ENCODE assay signal across 2 cellular contexts in the genomic region with DNA sequence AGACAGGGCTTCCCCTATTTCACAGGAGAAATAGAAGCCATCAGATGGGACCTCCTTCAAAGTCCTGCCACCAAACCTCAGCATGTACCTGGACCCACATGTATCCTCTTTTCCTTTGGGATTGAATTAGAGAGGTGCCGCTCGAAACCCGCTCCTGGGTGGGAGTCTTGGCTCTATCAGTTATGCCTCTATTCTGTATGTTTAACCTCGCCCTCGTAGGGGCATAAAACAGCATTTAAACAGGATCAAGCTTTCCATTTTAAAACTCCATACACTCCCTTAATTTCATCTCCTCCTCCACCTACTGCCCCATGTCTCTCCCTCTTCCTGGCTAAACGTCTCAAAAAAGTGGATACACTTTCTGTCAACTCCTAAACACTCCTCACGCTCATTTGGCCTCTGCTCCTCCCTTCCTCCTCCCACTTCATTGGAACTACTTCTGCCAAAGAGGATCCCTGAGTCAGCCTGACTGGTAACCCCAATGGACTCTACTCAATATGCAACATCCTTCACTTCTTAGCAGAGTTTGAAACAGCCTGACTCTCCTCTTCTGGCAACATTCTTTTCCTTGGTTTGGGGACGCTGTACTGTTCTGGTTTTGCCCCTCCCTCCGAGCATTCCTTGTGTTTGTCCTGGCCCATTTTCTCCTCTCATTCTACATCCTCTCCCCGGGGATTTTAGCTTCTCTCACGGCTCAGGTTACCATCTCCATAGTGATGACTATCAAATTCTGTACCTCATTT.
A peak's percentile ranks its signal among the peaks of the same experiment; 100 is the strongest.
TF ChIP-seq lines count a peak whose summit lies in the region.

No MANE protein-coding gene starts in this region.

TF ChIP-seq in A549, 52 proteins besides CTCF, POLR2A, EP300 and RAD21:
- TF ChIP-seq, protein P1, sequence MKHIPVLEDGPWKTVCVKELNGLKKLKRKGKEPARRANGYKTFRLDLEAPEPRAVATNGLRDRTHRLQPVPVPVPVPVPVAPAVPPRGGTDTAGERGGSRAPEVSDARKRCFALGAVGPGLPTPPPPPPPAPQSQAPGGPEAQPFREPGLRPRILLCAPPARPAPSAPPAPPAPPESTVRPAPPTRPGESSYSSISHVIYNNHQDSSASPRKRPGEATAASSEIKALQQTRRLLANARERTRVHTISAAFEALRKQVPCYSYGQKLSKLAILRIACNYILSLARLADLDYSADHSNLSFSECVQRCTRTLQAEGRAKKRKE (CRISPR knock-in tag; IDR thresholded peaks at IDR 0.05; ENCODE audit: low read depth), result no peak
- TF ChIP-seq GATA3 (IDR thresholded peaks at IDR 0.05; ENCODE audit: borderline replicate concordance) (no peak), MAFK (IDR thresholded peaks at IDR 0.05; ENCODE audit: partially characterized antibody) (peak; percentile 87), FOSB (CRISPR knock-in tag; IDR thresholded peaks at IDR 0.05) (no peak), CHD4 (IDR thresholded peaks at IDR 0.05; ENCODE audit: borderline replicate concordance) (no peak), ESRRA (IDR thresholded peaks at IDR 0.05; ENCODE audit: borderline replicate concordance, low read length) (no peak), HOXB13 (CRISPR knock-in tag; IDR thresholded peaks at IDR 0.05; ENCODE audit: low read depth) (0 out of 2 replicates have a peak, but pooled peaks have one; percentile 10), JUN (IDR thresholded peaks at IDR 0.05) (peak in 1 of 2 experiments; percentile 25; a peak in 1 of 5 replicates), NR3C1 (IDR thresholded peaks at IDR 0.05) (no peak), EHF (CRISPR knock-in tag; IDR thresholded peaks at IDR 0.05) (0 out of 2 replicates have a peak, but pooled peaks have one; percentile 18), NFE2L2 (conservative IDR thresholded peaks at IDR 0.05; ENCODE audit: low read length) (peak; percentile 89), KDM1A (IDR thresholded peaks at IDR 0.05; ENCODE audit: low read depth) (no peak), KDM5A (IDR thresholded peaks at IDR 0.05) (no peak), JUNB (IDR thresholded peaks at IDR 0.05) (no peak), ZNF302 (CRISPR knock-in tag; IDR thresholded peaks at IDR 0.05) (no peak), CBX8 (IDR thresholded peaks at IDR 0.05) (no peak)
- TF ChIP-seq, protein P2, sequence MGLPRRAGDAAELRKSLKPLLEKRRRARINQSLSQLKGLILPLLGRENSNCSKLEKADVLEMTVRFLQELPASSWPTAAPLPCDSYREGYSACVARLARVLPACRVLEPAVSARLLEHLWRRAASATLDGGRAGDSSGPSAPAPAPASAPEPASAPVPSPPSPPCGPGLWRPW (IDR thresholded peaks at IDR 0.05), result no peak
- TF ChIP-seq, protein P3, sequence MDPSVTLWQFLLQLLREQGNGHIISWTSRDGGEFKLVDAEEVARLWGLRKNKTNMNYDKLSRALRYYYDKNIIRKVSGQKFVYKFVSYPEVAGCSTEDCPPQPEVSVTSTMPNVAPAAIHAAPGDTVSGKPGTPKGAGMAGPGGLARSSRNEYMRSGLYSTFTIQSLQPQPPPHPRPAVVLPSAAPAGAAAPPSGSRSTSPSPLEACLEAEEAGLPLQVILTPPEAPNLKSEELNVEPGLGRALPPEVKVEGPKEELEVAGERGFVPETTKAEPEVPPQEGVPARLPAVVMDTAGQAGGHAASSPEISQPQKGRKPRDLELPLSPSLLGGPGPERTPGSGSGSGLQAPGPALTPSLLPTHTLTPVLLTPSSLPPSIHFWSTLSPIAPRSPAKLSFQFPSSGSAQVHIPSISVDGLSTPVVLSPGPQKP (IDR thresholded peaks at IDR 0.05; ENCODE audit: low read depth, low read length), result no peak
- TF ChIP-seq, protein P4, sequence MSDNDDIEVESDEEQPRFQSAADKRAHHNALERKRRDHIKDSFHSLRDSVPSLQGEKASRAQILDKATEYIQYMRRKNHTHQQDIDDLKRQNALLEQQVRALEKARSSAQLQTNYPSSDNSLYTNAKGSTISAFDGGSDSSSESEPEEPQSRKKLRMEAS (IDR thresholded peaks at IDR 0.05), result no peak
- TF ChIP-seq, protein P5, sequence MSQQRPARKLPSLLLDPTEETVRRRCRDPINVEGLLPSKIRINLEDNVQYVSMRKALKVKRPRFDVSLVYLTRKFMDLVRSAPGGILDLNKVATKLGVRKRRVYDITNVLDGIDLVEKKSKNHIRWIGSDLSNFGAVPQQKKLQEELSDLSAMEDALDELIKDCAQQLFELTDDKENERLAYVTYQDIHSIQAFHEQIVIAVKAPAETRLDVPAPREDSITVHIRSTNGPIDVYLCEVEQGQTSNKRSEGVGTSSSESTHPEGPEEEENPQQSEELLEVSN (IDR thresholded peaks at IDR 0.05; ENCODE audit: borderline replicate concordance, low read depth), result no peak

TF ChIP-seq in HCT116, 20 proteins besides CTCF, POLR2A, EP300 and RAD21 (continued from another document):
- TF ChIP-seq, protein P4 (IDR thresholded peaks at IDR 0.05), result no peak
- no peak for TF ChIP-seq SRF (IDR thresholded peaks at IDR 0.05; ENCODE audit: low read depth)
- TF ChIP-seq CBX3 (IDR thresholded peaks at IDR 0.05; ENCODE audit: low read depth), result no peak
- no peak for TF ChIP-seq SIN3A (IDR thresholded peaks at IDR 0.05; ENCODE audit: low read depth)
- TF ChIP-seq, protein P6, sequence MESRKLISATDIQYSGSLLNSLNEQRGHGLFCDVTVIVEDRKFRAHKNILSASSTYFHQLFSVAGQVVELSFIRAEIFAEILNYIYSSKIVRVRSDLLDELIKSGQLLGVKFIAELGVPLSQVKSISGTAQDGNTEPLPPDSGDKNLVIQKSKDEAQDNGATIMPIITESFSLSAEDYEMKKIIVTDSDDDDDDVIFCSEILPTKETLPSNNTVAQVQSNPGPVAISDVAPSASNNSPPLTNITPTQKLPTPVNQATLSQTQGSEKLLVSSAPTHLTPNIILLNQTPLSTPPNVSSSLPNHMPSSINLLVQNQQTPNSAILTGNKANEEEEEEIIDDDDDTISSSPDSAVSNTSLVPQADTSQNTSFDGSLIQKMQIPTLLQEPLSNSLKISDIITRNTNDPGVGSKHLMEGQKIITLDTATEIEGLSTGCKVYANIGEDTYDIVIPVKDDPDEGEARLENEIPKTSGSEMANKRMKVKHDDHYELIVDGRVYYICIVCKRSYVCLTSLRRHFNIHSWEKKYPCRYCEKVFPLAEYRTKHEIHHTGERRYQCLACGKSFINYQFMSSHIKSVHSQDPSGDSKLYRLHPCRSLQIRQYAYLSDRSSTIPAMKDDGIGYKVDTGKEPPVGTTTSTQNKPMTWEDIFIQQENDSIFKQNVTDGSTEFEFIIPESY (IDR thresholded peaks at IDR 0.05; ENCODE audit: extremely low read depth, insufficient replicate concordance, low read length), result no peak
- TF ChIP-seq POLR2AphosphoS5 (IDR thresholded peaks at IDR 0.05; ENCODE audit: low read depth, low read length), result no peak; the same call in 1 of the 2 replicates
- TF ChIP-seq, protein P7, sequence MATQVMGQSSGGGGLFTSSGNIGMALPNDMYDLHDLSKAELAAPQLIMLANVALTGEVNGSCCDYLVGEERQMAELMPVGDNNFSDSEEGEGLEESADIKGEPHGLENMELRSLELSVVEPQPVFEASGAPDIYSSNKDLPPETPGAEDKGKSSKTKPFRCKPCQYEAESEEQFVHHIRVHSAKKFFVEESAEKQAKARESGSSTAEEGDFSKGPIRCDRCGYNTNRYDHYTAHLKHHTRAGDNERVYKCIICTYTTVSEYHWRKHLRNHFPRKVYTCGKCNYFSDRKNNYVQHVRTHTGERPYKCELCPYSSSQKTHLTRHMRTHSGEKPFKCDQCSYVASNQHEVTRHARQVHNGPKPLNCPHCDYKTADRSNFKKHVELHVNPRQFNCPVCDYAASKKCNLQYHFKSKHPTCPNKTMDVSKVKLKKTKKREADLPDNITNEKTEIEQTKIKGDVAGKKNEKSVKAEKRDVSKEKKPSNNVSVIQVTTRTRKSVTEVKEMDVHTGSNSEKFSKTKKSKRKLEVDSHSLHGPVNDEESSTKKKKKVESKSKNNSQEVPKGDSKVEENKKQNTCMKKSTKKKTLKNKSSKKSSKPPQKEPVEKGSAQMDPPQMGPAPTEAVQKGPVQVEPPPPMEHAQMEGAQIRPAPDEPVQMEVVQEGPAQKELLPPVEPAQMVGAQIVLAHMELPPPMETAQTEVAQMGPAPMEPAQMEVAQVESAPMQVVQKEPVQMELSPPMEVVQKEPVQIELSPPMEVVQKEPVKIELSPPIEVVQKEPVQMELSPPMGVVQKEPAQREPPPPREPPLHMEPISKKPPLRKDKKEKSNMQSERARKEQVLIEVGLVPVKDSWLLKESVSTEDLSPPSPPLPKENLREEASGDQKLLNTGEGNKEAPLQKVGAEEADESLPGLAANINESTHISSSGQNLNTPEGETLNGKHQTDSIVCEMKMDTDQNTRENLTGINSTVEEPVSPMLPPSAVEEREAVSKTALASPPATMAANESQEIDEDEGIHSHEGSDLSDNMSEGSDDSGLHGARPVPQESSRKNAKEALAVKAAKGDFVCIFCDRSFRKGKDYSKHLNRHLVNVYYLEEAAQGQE (IDR thresholded peaks at IDR 0.05; ENCODE audit: low read depth), result no peak
- no peak for TF ChIP-seq FOSL1 (IDR thresholded peaks at IDR 0.05; ENCODE audit: low read depth)
- no peak for TF ChIP-seq ZNF274 (IDR thresholded peaks at IDR 0.05; ENCODE audit: low read depth, low read length)
- no peak for TF ChIP-seq JUND (IDR thresholded peaks at IDR 0.05)
- TF ChIP-seq EGR1 (IDR thresholded peaks at IDR 0.05; ENCODE audit: low read depth), result no peak
- TF ChIP-seq, protein P8, sequence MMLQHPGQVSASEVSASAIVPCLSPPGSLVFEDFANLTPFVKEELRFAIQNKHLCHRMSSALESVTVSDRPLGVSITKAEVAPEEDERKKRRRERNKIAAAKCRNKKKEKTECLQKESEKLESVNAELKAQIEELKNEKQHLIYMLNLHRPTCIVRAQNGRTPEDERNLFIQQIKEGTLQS (IDR thresholded peaks at IDR 0.05), result no peak
- no peak for TF ChIP-seq CEBPB (IDR thresholded peaks at IDR 0.05; ENCODE audit: low read depth)
TF ChIP-seq in HCT116: peak in this region for 0.
